24 cellular contexts compared by ENCODE assay signal in genomic region chr7:37195388-37195787, GRCh38.
DNase-seq lines count a peak whose midpoint lies in the region; ATAC-seq and TF ChIP-seq lines count a peak whose summit lies in the region.
"Had no signal": no experiment of that assay in that cellular context is flagged by ENCODE, and none has a peak within 500 bp of the region (broad histone marks: within the 10 kb centered on the region; RNA-seq: fewer than 3 reads in every experiment).

No MANE protein-coding gene starts in this region.

- BruUV-seq in Panc1 (replicated peaks; lab: Mats Ljungman, UMichigan) = no TSS peak

- H3K27me3 ChIP-seq in Panc1 (ENCODE audit: control insufficient read depth, insufficient read depth, low read length) (no peaks in the 10 kb centered on the region), dorsolateral prefrontal cortex (no peaks in the 10 kb centered on the region)
- H3K27me3 ChIP-seq: BE2C, BLaER1 had no signal

- in situ Hi-C loops in Panc1 (cut with HindIII; ENCODE audit: low pct_unique_long_range_greater_than_20kb, low sequenced_read_pairs) = loop anchor here (25.0 kb wide), 1 partner anchor 708 kb away; no protein-coding TSS in a partner anchor

- peaks cover 15% of the 10 kb centered on the region for H3K4me1 ChIP-seq in Panc1 (ENCODE audit: control insufficient read depth, insufficient read depth, low read length)
- H3K4me1 ChIP-seq: BE2C, BLaER1 had no signal

- peak overlapping the region; percentile 78 for H3K27ac Mint-ChIP-seq in T-helper 17 cell
- peak overlapping the region; percentile 50 for H3K27ac Mint-ChIP-seq in activated T-helper 17 cell treated with anti-CD3 and anti-CD28 coated beads, Interleukin-2, amount 50 U/mL, for 72 hours

- DNase-seq in Panc1 (ENCODE audit: low read depth, low spot score) (no peak), T-helper 17 cell (no peak), dorsolateral prefrontal cortex (peak in 1 of 10 donors; percentile 42), SHP77 treated with DMSO at 0.1 percent for 48 hours (lab: John Stamatoyannopoulos, UW) (no peak), DMS 273 (lab: John Stamatoyannopoulos, UW; ENCODE audit: unreplicated experiment) (no peak), midbrain (lab: John Stamatoyannopoulos, UW) (no peak)
- DNase-seq: 8988T; ACHN; BE2C; C1 segment of cervical spinal cord; CD4-positive, alpha-beta memory T cell; CD4-positive, CD25-positive, alpha-beta regulatory T cell; CD8-positive, alpha-beta memory T cell; COR-L47; DMS53; DMS79; DND-41; EL; GDM1 had no signal

- peaks cover 6% of the 10 kb centered on the region for H3K36me3 Mint-ChIP-seq in T-helper 17 cell (ENCODE audit: low read depth)
- peaks cover 63% of the 10 kb centered on the region for H3K36me3 Mint-ChIP-seq in activated T-helper 17 cell treated with anti-CD3 and anti-CD28 coated beads, Interleukin-2, amount 50 U/mL, for 72 hours (ENCODE audit: low read depth)

- H3K27me3 Mint-ChIP-seq in T-helper 17 cell = no peaks in the 10 kb centered on the region
- H3K27me3 Mint-ChIP-seq in activated T-helper 17 cell treated with anti-CD3 and anti-CD28 coated beads, Interleukin-2, amount 50 U/mL, for 72 hours = no peaks in the 10 kb centered on the region
- H3K27me3 Mint-ChIP-seq: CD4-positive, alpha-beta memory T cell; CD4-positive, CD25-positive, alpha-beta regulatory T cell; CD8-positive, alpha-beta memory T cell had no signal

- H3K27ac ChIP-seq in Panc1 (ENCODE audit: low read length) = peak overlapping the region; percentile 23; the same call in 1 of the 2 replicates
- peak overlapping the region in 52 of 59 donors; percentile 16 to 93 (median 72) for H3K27ac ChIP-seq in dorsolateral prefrontal cortex
- H3K27ac ChIP-seq: BLaER1 had no signal

- H3K4me3 ChIP-seq in Panc1 (ENCODE audit: low read depth in 2 of 2, low read length in 2 of 2) (no peak overlapping the region), dorsolateral prefrontal cortex (no peak overlapping the region)
- H3K4me3 ChIP-seq: BLaER1, GM12878 had no signal

- no peak overlapping the region for H3K4me3 Mint-ChIP-seq in T-helper 17 cell
- no peak overlapping the region for H3K4me3 Mint-ChIP-seq in activated T-helper 17 cell treated with anti-CD3 and anti-CD28 coated beads, Interleukin-2, amount 50 U/mL, for 72 hours
- H3K4me3 Mint-ChIP-seq: CD14-positive monocyte; CD4-positive, alpha-beta memory T cell; CD4-positive, CD25-positive, alpha-beta regulatory T cell; CD8-positive, alpha-beta memory T cell had no signal

- POLR2A ChIA-PET in Panc1 (lab: Charles Lee) = no interaction called here

- H3K9me3 Mint-ChIP-seq in activated T-helper 17 cell treated with anti-CD3 and anti-CD28 coated beads, Interleukin-2, amount 50 U/mL, for 72 hours = no peaks in the 10 kb centered on the region
- H3K9me3 Mint-ChIP-seq: CD14-positive monocyte; CD4-positive, CD25-positive, alpha-beta regulatory T cell; CD8-positive, alpha-beta memory T cell had no signal

- intact Hi-C loops in Panc1 (cut with micrococcal nuclease; ENCODE audit: unreplicated experiment) = no loop called here
- intact Hi-C loops in dorsolateral prefrontal cortex (cut with DNase I) = loop anchor here (5.0 kb wide), 4 partner anchors 213 to 723 kb away; no protein-coding TSS in a partner anchor

- TF ChIP-seq CTCF in Panc1 (IDR thresholded peaks at IDR 0.05) (no peak), dorsolateral prefrontal cortex (IDR thresholded peaks at IDR 0.05 in 54 of 56, conservative IDR thresholded peaks at IDR 0.05 in 2 of 56; ENCODE audit: low read depth in 1 of 56, partially characterized antibody in 56 of 56) (no peak)

- H3K9me3 ChIP-seq in Panc1 (ENCODE audit: control insufficient read depth, insufficient read depth, low read depth, low read length) = no peaks in the 10 kb centered on the region
- H3K9me3 ChIP-seq in T-helper 17 cell (ENCODE audit: control insufficient read depth, low read length, poor library complexity, severe bottlenecking) = no peaks in the 10 kb centered on the region
- H3K9me3 ChIP-seq: BE2C, BLaER1 had no signal

- no peaks in the 10 kb centered on the region for H3K36me3 ChIP-seq in Panc1 (ENCODE audit: control insufficient read depth, insufficient read depth, low read length)
- H3K36me3 ChIP-seq: BE2C had no signal

- ATAC-seq in Panc1 (no peak), T-helper 17 cell (no peak), HG03175 (IDR thresholded peaks at IDR 0.05; ENCODE audit: unreplicated experiment) (no peak)
- ATAC-seq in activated T-helper 17 cell treated with anti-CD3 and anti-CD28 coated beads, Interleukin-2, amount 50 U/mL, for 72 hours (replicated peaks) = no peak
- ATAC-seq: GM12878 had no signal

- CTCF ChIA-PET in Panc1 (lab: Charles Lee) = interaction anchor here (1.0 kb wide), 1 partner anchor 9 kb away, joined by 3 read pairs; no protein-coding TSS in a partner anchor

- H3K4me1 Mint-ChIP-seq in T-helper 17 cell = peaks cover 20% of the 10 kb centered on the region
- H3K4me1 Mint-ChIP-seq in activated T-helper 17 cell treated with anti-CD3 and anti-CD28 coated beads, Interleukin-2, amount 50 U/mL, for 72 hours = peaks cover 9% of the 10 kb centered on the region
- H3K4me1 Mint-ChIP-seq: CD14-positive monocyte had no signal
